Comparison of ENCODE assay signal across 20 cellular contexts in genomic region chr9:100167176-100167575, GRCh38.
"Had no signal": no experiment of that assay in that cellular context is flagged by ENCODE, and none has a peak within 500 bp of the region (broad histone marks: within the 10 kb centered on the region; RNA-seq: fewer than 3 reads in every experiment).

No MANE protein-coding gene starts in this region.

- H3K27ac Mint-ChIP-seq: activated CD8-positive, alpha-beta memory T cell treated with anti-CD3 and anti-CD28 coated beads, Interleukin-2, amount 10 ng/mL, durations not matched to agents 7 days and 5 days; activated naive CD4-positive, alpha-beta T cell treated with anti-CD3 and anti-CD28 coated beads, Interleukin-2, amount 10 ng/mL, durations not matched to agents 7 days and 5 days; activated T-cell treated with anti-CD3 and anti-CD28 coated beads, Interleukin-2, amount 50 U/mL, for 24 hours; dendritic cell treated with granulocyte-macrophage colony-stimulating factor and Interleukin-4, amounts not matched to agents 40 ng/mL and 50 ng/mL, for 4 days; nephron progenitor cell; stimulated activated naive CD8-positive, alpha-beta T cell treated with anti-CD3 and anti-CD28 coated beads, Interleukin-15, Interleukin-2, amounts not matched to agents 100 ng/mL and 50 ng/mL, for 24 hours; T-cell had no signal

- DNase-seq: activated CD4-positive, alpha-beta T cell treated with anti-CD3 and anti-CD28 coated beads for 1 hour; activated CD4-positive, alpha-beta T cell treated with anti-CD3 and anti-CD28 coated beads, Interleukin-2, amount 50 U/mL, for 48 hours; activated CD8-positive, alpha-beta memory T cell treated with anti-CD3 and anti-CD28 coated beads, Interleukin-2, amount 10 ng/mL, durations not matched to agents 7 days and 5 days; activated naive CD4-positive, alpha-beta T cell treated with anti-CD3 and anti-CD28 coated beads, Interleukin-2, amount 10 ng/mL, durations not matched to agents 7 days and 5 days; activated T-cell treated with anti-CD3 and anti-CD28 coated beads, Interleukin-2, amount 50 U/mL, for 24 hours; body of pancreas; cerebellar nuclear complex; effector memory CD4-positive, alpha-beta T cell; hippocampal formation; kidney glomerular epithelial cell; nephron progenitor cell; right lobe of liver; spleen; T-cell; T-helper 9 cell; trophoblast cell had no signal

- H3K27ac ChIP-seq: body of pancreas, prostate gland, right lobe of liver, spleen, suprapubic skin had no signal

- H3K9me3 Mint-ChIP-seq: dendritic cell treated with granulocyte-macrophage colony-stimulating factor and Interleukin-4, amounts not matched to agents 40 ng/mL and 50 ng/mL, for 4 days had no signal

- H3K27me3 ChIP-seq: body of pancreas, right lobe of liver, spleen, suprapubic skin had no signal

- H3K4me3 Mint-ChIP-seq: activated CD8-positive, alpha-beta memory T cell treated with anti-CD3 and anti-CD28 coated beads, Interleukin-2, amount 10 ng/mL, durations not matched to agents 7 days and 5 days; activated naive CD4-positive, alpha-beta T cell treated with anti-CD3 and anti-CD28 coated beads, Interleukin-2, amount 10 ng/mL, durations not matched to agents 7 days and 5 days; activated T-cell treated with anti-CD3 and anti-CD28 coated beads, Interleukin-2, amount 50 U/mL, for 24 hours; dendritic cell treated with granulocyte-macrophage colony-stimulating factor and Interleukin-4, amounts not matched to agents 40 ng/mL and 50 ng/mL, for 4 days; nephron progenitor cell; stimulated activated naive CD8-positive, alpha-beta T cell treated with anti-CD3 and anti-CD28 coated beads, Interleukin-15, Interleukin-2, amounts not matched to agents 100 ng/mL and 50 ng/mL, for 24 hours; T-cell had no signal

- H3K4me1 ChIP-seq: body of pancreas, prostate gland, right lobe of liver, spleen, suprapubic skin had no signal

- H3K4me1 Mint-ChIP-seq: activated CD8-positive, alpha-beta memory T cell treated with anti-CD3 and anti-CD28 coated beads, Interleukin-2, amount 10 ng/mL, durations not matched to agents 7 days and 5 days; activated naive CD4-positive, alpha-beta T cell treated with anti-CD3 and anti-CD28 coated beads, Interleukin-2, amount 10 ng/mL, durations not matched to agents 7 days and 5 days; nephron progenitor cell; T-cell had no signal

- H3K9me3 ChIP-seq: body of pancreas, prostate gland, right lobe of liver, spleen, suprapubic skin had no signal

- H3K4me3 ChIP-seq: body of pancreas, prostate gland, right lobe of liver, spleen, suprapubic skin had no signal

- H3K36me3 ChIP-seq: prostate gland, right lobe of liver, spleen, suprapubic skin had no signal

- H3K36me3 Mint-ChIP-seq: activated naive CD4-positive, alpha-beta T cell treated with anti-CD3 and anti-CD28 coated beads, Interleukin-2, amount 10 ng/mL, durations not matched to agents 7 days and 5 days had no signal

- H3K27me3 Mint-ChIP-seq: activated CD8-positive, alpha-beta memory T cell treated with anti-CD3 and anti-CD28 coated beads, Interleukin-2, amount 10 ng/mL, durations not matched to agents 7 days and 5 days; activated naive CD4-positive, alpha-beta T cell treated with anti-CD3 and anti-CD28 coated beads, Interleukin-2, amount 10 ng/mL, durations not matched to agents 7 days and 5 days; activated T-cell treated with anti-CD3 and anti-CD28 coated beads, Interleukin-2, amount 50 U/mL, for 24 hours; dendritic cell treated with granulocyte-macrophage colony-stimulating factor and Interleukin-4, amounts not matched to agents 40 ng/mL and 50 ng/mL, for 4 days; stimulated activated naive CD8-positive, alpha-beta T cell treated with anti-CD3 and anti-CD28 coated beads, Interleukin-15, Interleukin-2, amounts not matched to agents 100 ng/mL and 50 ng/mL, for 24 hours; T-cell had no signal
